8 cellular contexts compared by ENCODE assay signal in the genomic region with DNA sequence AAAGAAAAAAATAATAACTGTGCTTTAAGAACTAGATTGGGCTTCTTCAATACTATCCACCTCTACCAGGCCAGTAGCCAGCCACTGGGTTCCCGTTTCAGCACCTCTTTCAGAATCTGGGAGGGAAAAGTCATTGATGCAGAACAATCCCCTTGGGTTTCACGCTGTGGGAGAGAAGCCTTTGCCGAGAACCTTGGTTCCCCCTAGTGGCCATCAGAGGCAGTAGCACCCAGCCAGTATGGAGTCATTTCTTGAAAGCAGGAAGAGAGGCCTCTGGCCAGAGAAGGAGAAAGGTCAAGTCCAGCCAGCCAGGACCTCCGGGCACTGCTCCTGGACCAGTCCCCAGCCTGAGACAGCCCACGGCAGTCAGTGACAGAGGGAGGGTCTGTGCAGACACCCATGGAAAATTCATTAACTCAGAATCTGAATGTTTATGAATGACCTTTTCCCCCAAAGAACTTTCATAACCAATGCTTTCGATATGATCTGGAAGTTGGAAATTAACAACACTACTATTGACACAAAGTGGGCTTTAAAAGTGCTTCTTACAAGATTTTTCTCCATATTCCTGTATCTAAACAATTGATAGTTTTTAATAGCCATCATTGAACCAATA. TPM values are rescaled to one million over a fixed set of nuclear protein-coding genes. Genes with fewer than 3 reads are reported as not detected.
DNase-seq lines count a peak whose midpoint lies in the region; ATAC-seq, FAIRE-seq and TF ChIP-seq lines count a peak whose summit lies in the region.

No MANE protein-coding gene starts in this region.

- TF ChIP-seq CTCF in GM13977 (IDR thresholded peaks at IDR 0.05; ENCODE audit: extremely low read depth, insufficient read depth, missing control alignments) (peak; percentile 96), K562 (IDR thresholded peaks at IDR 0.05 in 2 of 3, conservative IDR thresholded peaks at IDR 0.05 in 1 of 3; ENCODE audit: insufficient read depth in 2 of 3, low read depth in 1 of 3, low read length in 3 of 3) (peak; percentile 77 to 96 (median 92))

- peak; percentile 97 for FAIRE-seq in K562 (lab: Jason Lieb, UNC)

- no TSS peak for BruUV-seq in K562 (replicated peaks; lab: Mats Ljungman, UMichigan)

- ATAC-seq in HG02852 (IDR thresholded peaks at IDR 0.05; ENCODE audit: unreplicated experiment), result peak; percentile 97
- ATAC-seq in K562, result peak; percentile 99

- no peak overlapping the region for H3K4me2 ChIP-seq in K562 (ENCODE audit: insufficient read depth, low read length)

- H2AFZ ChIP-seq in K562 (ENCODE audit: low read depth, low read length), result peak overlapping the region; percentile 43; the same call in 1 of the 2 replicates

- no peaks in the 10 kb centered on the region; the same call in 1 of the 2 replicates for H4K20me1 ChIP-seq in K562 (replicated peaks; ENCODE audit: control insufficient read depth, insufficient read depth, low read length)

- intact Hi-C loops in K562 (cut with micrococcal nuclease), result loop anchor here (1.0 kb wide), 1 partner anchor 40 kb away; no protein-coding TSS in a partner anchor

- no peaks in the 10 kb centered on the region for H3K9me3 ChIP-seq in K562 (replicated peaks; ENCODE audit: control insufficient read depth, insufficient read depth, low read depth, low read length)
- no peaks in the 10 kb centered on the region for H3K9me3 ChIP-seq in iPS DF 6.9 (ENCODE audit: control insufficient read depth, insufficient read depth, low read length)

- H3K79me2 ChIP-seq in K562 (ENCODE audit: control insufficient read depth, insufficient read depth, low read length), result no peaks in the 10 kb centered on the region

- POLR2A ChIA-PET in K562 (lab: Yijun Ruan, JAX), result no interaction called here

- no peak overlapping the region for H3K4me3 ChIP-seq in K562
- no peak overlapping the region for H3K4me3 ChIP-seq in iPS DF 6.9 (ENCODE audit: low read length)

- TF ChIP-seq EP300 in K562 (IDR thresholded peaks at IDR 0.05; ENCODE audit: low read length), result no peak

- CTCF ChIA-PET in K562 (lab: Yijun Ruan, JAX; ENCODE audit: low intra/inter-chr PET ratio), result no interaction called here

- DNase-seq in 8988T, result peak; percentile 88
- DNase-seq in GM13977 (ENCODE audit: low spot score), result peak; percentile 79
- DNase-seq in NCI-H1694 (lab: John Stamatoyannopoulos, UW), result peak; percentile 57
- peak; percentile 16 for DNase-seq in T1000 (lab: John Stamatoyannopoulos, UW)
- peak; percentile 74 to 81 (median 80) for DNase-seq in K562 (ENCODE audit: extremely low read depth in 1 of 4, low spot score in 3 of 4)
- DNase-seq in iPS DF 6.9 (ENCODE audit: low read depth, low spot score), result peak; percentile 66
- peak; percentile 19 for DNase-seq in stimulated activated CD4-positive, alpha-beta T cell treated with anti-CD3 and anti-CD28 coated beads, Interleukin-12 subunit alpha, Interleukin-12 subunit beta, amount 100 ng/mL, for 4 hours

- H3K27me3 ChIP-seq in K562 (ENCODE audit: control insufficient read depth in 2 of 2, insufficient read depth in 2 of 2, low read length in 2 of 2) (peaks cover 3 to 20% of the 10 kb centered on the region in 2 experiments; a peak in 3 of 5 replicates), iPS DF 6.9 (ENCODE audit: control insufficient read depth, insufficient read depth, low read length) (no peaks in the 10 kb centered on the region)

- peak; percentile 57 to 73 for TF ChIP-seq RAD21 in K562 (CRISPR knock-in tag; conservative IDR thresholded peaks at IDR 0.05 in 1 of 2, IDR thresholded peaks at IDR 0.05 in 1 of 2)

- H3K27ac ChIP-seq in K562 (ENCODE audit: extremely low read depth, low read depth, low read length), result no peak overlapping the region
- H3K27ac ChIP-seq in iPS DF 6.9 (ENCODE audit: low read length), result no peak overlapping the region

- no peak overlapping the region for H3K9ac ChIP-seq in K562 (ENCODE audit: insufficient read depth in 1 of 2, low read depth in 2 of 2, low read length in 2 of 2)

- no peak for TF ChIP-seq POLR2A in K562 (conservative IDR thresholded peaks at IDR 0.05)

- H3K36me3 ChIP-seq in K562 (ENCODE audit: control insufficient read depth, insufficient read depth, low read length) (no peaks in the 10 kb centered on the region), iPS DF 6.9 (ENCODE audit: control insufficient read depth, insufficient read depth, low read length) (no peaks in the 10 kb centered on the region)

- no peaks in the 10 kb centered on the region for H3K4me1 ChIP-seq in K562 (replicated peaks in 1 of 2; ENCODE audit: control insufficient read depth in 2 of 2, insufficient read depth in 2 of 2, low read length in 2 of 2)
- H3K4me1 ChIP-seq in iPS DF 6.9 (ENCODE audit: control insufficient read depth, insufficient read depth, low read length), result no peaks in the 10 kb centered on the region

- no peaks in the 10 kb centered on the region for H3K9me1 ChIP-seq in K562 (ENCODE audit: control insufficient read depth, insufficient read depth, low read length)

- in situ Hi-C loops in GM13977 (cut with MboI; ENCODE audit: low pct_unique_long_range_greater_than_20kb, low sequenced_read_pairs, unreplicated experiment), result no loop called here
- in situ Hi-C loops in K562 (cut with MboI), result no loop called here

- WGBS in K562 (ENCODE audit: insufficient coverage, low coverage, missing lambda C conversion rate), result 15% methylated on average over 6 of the region's 6 CpGs
- WGBS in iPS DF 6.9 (ENCODE audit: insufficient coverage, insufficient read length), result no CpG with 5 or more reads among the region's 6 CpGs

TF ChIP-seq in K562, 482 proteins besides CTCF, POLR2A, EP300 and RAD21 (continues in another document):
- TF ChIP-seq NFE2 (IDR thresholded peaks at IDR 0.05; ENCODE audit: low read depth) (no peak), JUND (IDR thresholded peaks at IDR 0.05; ENCODE audit: borderline replicate concordance, low read depth, low read length) (0 out of 2 replicates have a peak, but pooled peaks have one; percentile 29), JUND (tag; IDR thresholded peaks at IDR 0.05; ENCODE audit: borderline replicate concordance, low read depth, low read length) (no peak), ZNF253 (CRISPR knock-in tag; conservative IDR thresholded peaks at IDR 0.05) (no peak), STAG1 (CRISPR knock-in tag; IDR thresholded peaks at IDR 0.05; ENCODE audit: borderline replicate concordance) (peak; percentile 50; the same call in 1 of the 2 replicates), ZSCAN29 (IDR thresholded peaks at IDR 0.05) (no peak), TEAD2 (tag; IDR thresholded peaks at IDR 0.05) (no peak), SIN3A (IDR thresholded peaks at IDR 0.05; ENCODE audit: borderline replicate concordance in 2 of 2, control insufficient read depth in 1 of 2, low read depth in 2 of 2, low read length in 2 of 2) (no peak), ELF1 (tag; IDR thresholded peaks at IDR 0.05) (no peak), TGIF2 (CRISPR knock-in tag; IDR thresholded peaks at IDR 0.05) (no peak), YY1 (IDR thresholded peaks at IDR 0.05; ENCODE audit: borderline replicate concordance in 1 of 3, control insufficient read depth in 1 of 3, extremely low read depth in 1 of 3, insufficient read depth in 3 of 3, insufficient read length in 1 of 3, insufficient replicate concordance in 2 of 3, low read depth in 1 of 3, low read length in 2 of 3) (peak in 1 of 3 experiments; percentile 34), MAFK (IDR thresholded peaks at IDR 0.05; ENCODE audit: low read length) (peak; percentile 14; the same call in 1 of the 2 replicates), RFX7 (CRISPR knock-in tag; IDR thresholded peaks at IDR 0.05) (no peak), SMC3 (conservative IDR thresholded peaks at IDR 0.05; ENCODE audit: insufficient read depth, low read depth, low read length) (peak; percentile 72)
- TF ChIP-seq, protein P1, sequence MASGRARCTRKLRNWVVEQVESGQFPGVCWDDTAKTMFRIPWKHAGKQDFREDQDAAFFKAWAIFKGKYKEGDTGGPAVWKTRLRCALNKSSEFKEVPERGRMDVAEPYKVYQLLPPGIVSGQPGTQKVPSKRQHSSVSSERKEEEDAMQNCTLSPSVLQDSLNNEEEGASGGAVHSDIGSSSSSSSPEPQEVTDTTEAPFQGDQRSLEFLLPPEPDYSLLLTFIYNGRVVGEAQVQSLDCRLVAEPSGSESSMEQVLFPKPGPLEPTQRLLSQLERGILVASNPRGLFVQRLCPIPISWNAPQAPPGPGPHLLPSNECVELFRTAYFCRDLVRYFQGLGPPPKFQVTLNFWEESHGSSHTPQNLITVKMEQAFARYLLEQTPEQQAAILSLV (tag; IDR thresholded peaks at IDR 0.05), result no peak
- TF ChIP-seq, protein P2, sequence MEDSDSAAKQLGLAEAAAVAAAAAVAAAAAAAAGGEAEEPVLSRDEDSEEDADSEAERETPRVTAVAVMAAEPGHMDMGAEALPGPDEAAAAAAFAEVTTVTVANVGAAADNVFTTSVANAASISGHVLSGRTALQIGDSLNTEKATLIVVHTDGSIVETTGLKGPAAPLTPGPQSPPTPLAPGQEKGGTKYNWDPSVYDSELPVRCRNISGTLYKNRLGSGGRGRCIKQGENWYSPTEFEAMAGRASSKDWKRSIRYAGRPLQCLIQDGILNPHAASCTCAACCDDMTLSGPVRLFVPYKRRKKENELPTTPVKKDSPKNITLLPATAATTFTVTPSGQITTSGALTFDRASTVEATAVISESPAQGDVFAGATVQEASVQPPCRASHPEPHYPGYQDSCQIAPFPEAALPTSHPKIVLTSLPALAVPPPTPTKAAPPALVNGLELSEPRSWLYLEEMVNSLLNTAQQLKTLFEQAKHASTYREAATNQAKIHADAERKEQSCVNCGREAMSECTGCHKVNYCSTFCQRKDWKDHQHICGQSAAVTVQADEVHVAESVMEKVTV (CRISPR knock-in tag; IDR thresholded peaks at IDR 0.05), result peak; percentile 52; the same call in 1 of the 2 replicates

RNA-seq across cellular contexts. Expression of a gene that starts 51.2 kb away (rescaled TPM):
- not detected in 2 replicates for total RNA-seq in K562 (2011; cell fraction: chromatin; rRNA removed; ENCODE audit: low replicate concordance)
- total RNA-seq in K562 (2011; cell fraction: nucleolus; rRNA removed), result not detected in 2 replicates
- not detected in 2 replicates for total RNA-seq in K562 (2011; cell fraction: nucleoplasm; rRNA removed)
- total RNA-seq in K562 (2014; rRNA removed), result not detected in 2 replicates
- not detected in 2 replicates for total RNA-seq in K562 (2014; rRNA removed; fragmentation: Illumina TruSeq; extraction: Trizol)
- not detected in 2 replicates for total RNA-seq in K562 (2015; rRNA removed; fragmentation: Illumina TruSeq; extraction: Trizol)
- total RNA-seq in K562 (2021), result 0.04 TPM in 1 of 2 replicates, not detected in the other
- polyA plus RNA-seq in K562 (2011; rRNA removed), result not detected in 2 replicates
- polyA plus RNA-seq in K562 (2011; cell fraction: cytosol; rRNA removed), result 0.04 and 0.06 TPM in 2 replicates
- polyA plus RNA-seq in K562 (2011; cell fraction: nucleus; rRNA removed), result not detected in 2 replicates
- not detected in 2 replicates for polyA plus RNA-seq in K562 (2012)
- polyA plus RNA-seq in K562 (2014; fragmentation: Illumina TruSeq; extraction: Trizol), result not detected in 2 replicates
- polyA plus RNA-seq in K562 (2014; fragmentation: Nextera tagmentation; extraction: Ambion mirVana), result not detected
- not detected in 2 replicates for polyA plus RNA-seq in K562 (2014; rRNA removed)
- polyA minus RNA-seq in K562 (2011; rRNA and poly(A)+ RNA removed), result not detected in 2 replicates
- not detected in 2 replicates for polyA minus RNA-seq in K562 (2011; cell fraction: cytosol; rRNA and poly(A)+ RNA removed)
- polyA minus RNA-seq in K562 (2011; cell fraction: nucleus; rRNA and poly(A)+ RNA removed), result not detected in 2 replicates

Comparison
In these comparisons a context has a peak if more than half of its experiments do, and no peak if none do; other contexts are left out.
1. DNase-seq: peak in every context shown above with its lines; median percentile 88 in 8988T; 80 in K562; 79 in GM13977; 66 in iPS DF 6.9; 57 in NCI-H1694; 19 in stimulated activated CD4-positive, alpha-beta T cell treated with anti-CD3 and anti-CD28 coated beads, Interleukin-12 subunit alpha, Interleukin-12 subunit beta, amount 100 ng/mL, for 4 hours; 16 in T1000.